16 cellular contexts compared by ENCODE assay signal in genomic region chr9:90024823-90025222, GRCh38.
DNase-seq lines count a peak whose midpoint lies in the region; ATAC-seq, FAIRE-seq and TF ChIP-seq lines count a peak whose summit lies in the region.
"Had no signal": no experiment of that assay in that cellular context is flagged by ENCODE, and none has a peak within 500 bp of the region (broad histone marks: within the 10 kb centered on the region; RNA-seq: fewer than 3 reads in every experiment).

No MANE protein-coding gene starts in this region.

- H3K27ac ChIP-seq in OCI-LY3 (ENCODE audit: low read length): peak overlapping the region; percentile 69
- H3K27ac ChIP-seq in left ventricle myocardium inferior (replicated peaks): no peak overlapping the region
- no peak overlapping the region for H3K27ac ChIP-seq in small intestine (ENCODE audit: low read depth in 1 of 2, low read length in 1 of 2)
- no peak overlapping the region for H3K27ac ChIP-seq in effector memory CD4-positive, alpha-beta T cell (ENCODE audit: insufficient read depth, low read length, poor library complexity, severe bottlenecking)

- H3K9ac ChIP-seq in OCI-LY3 (ENCODE audit: low read length): peak overlapping the region; percentile 59; the same call in 1 of the 2 replicates

- no peaks in the 10 kb centered on the region for H3K79me2 ChIP-seq in OCI-LY3 (ENCODE audit: low read length)

- H3K4me3 Mint-ChIP-seq in CD14-positive monocyte: peak overlapping the region; percentile 49 to 81

- H3K4me2 ChIP-seq in OCI-LY3 (ENCODE audit: low read length): peak overlapping the region; percentile 95

- H3K27me3 Mint-ChIP-seq in CD14-positive monocyte (ENCODE audit: low read depth in 3 of 3): peaks cover 0 to 6% (median 2%) of the 10 kb centered on the region in 3 donors

- DNase-seq in CD14-positive monocyte (ENCODE audit: low spot score): no peak
- DNase-seq in left ventricle myocardium inferior: peak; percentile 18
- peak; percentile 47 for DNase-seq in small intestine
- no peak for DNase-seq in effector memory CD4-positive, alpha-beta T cell
- no peak for DNase-seq in NCI-H1417 treated with DMSO at 0.1 percent for 48 hours (lab: John Stamatoyannopoulos, UW)
- DNase-seq: DMS79 treated with DMSO at 0.1 percent for 48 hours; Kasumi-1; NCI-H1105; NCI-H1694 treated with DMSO at 0.1 percent for 48 hours; NCI-H2107; NCI-H69; NK-92 treated with Interleukin-12 subunit alpha and Interleukin-12 subunit beta, amount 100 ng/mL, for 24 hours; T-helper 1 cell had no signal

- H3K9me3 Mint-ChIP-seq in CD14-positive monocyte: peaks cover 0 to 5% (median 2%) of the 10 kb centered on the region in 7 donors

- peaks cover 44% of the 10 kb centered on the region for H3K4me1 ChIP-seq in OCI-LY3 (ENCODE audit: low read length)
- peaks cover 5% of the 10 kb centered on the region for H3K4me1 ChIP-seq in left ventricle myocardium inferior
- peaks cover 0 to 4% of the 10 kb centered on the region in 2 donors for H3K4me1 ChIP-seq in small intestine (ENCODE audit: control insufficient read depth in 2 of 2, insufficient read depth in 1 of 2, low read depth in 1 of 2, low read length in 1 of 2)
- H3K4me1 ChIP-seq in effector memory CD4-positive, alpha-beta T cell (ENCODE audit: control insufficient read depth, insufficient read depth, low read length, poor library complexity, severe bottlenecking): no peaks in the 10 kb centered on the region

- peaks cover 52% of the 10 kb centered on the region for H3K4me1 Mint-ChIP-seq in CD14-positive monocyte

- 0 out of 2 replicates have a peak, but pooled peaks cover 6% of the 10 kb centered on the region for H3K9me3 ChIP-seq in OCI-LY3 (ENCODE audit: insufficient read depth, low read length)
- H3K9me3 ChIP-seq in left ventricle myocardium inferior (replicated peaks): peaks cover 6% of the 10 kb centered on the region
- H3K9me3 ChIP-seq in small intestine (ENCODE audit: control insufficient read depth, low read depth): no peaks in the 10 kb centered on the region
- H3K9me3 ChIP-seq in effector memory CD4-positive, alpha-beta T cell (ENCODE audit: control insufficient read depth, low read length): no peaks in the 10 kb centered on the region

- ATAC-seq in HG03521 (IDR thresholded peaks at IDR 0.05; ENCODE audit: unreplicated experiment): no peak

- peak overlapping the region in 6 of 7 donors; percentile 40 to 83 (median 62) for H3K27ac Mint-ChIP-seq in CD14-positive monocyte

- FAIRE-seq in small intestine (lab: Jason Lieb, UNC): no peak
- FAIRE-seq: H54 had no signal

- no peaks in the 10 kb centered on the region for H3K27me3 ChIP-seq in OCI-LY3 (ENCODE audit: low read depth, low read length)
- H3K27me3 ChIP-seq in left ventricle myocardium inferior (ENCODE audit: low read depth): no peaks in the 10 kb centered on the region
- no peaks in the 10 kb centered on the region for H3K27me3 ChIP-seq in small intestine (ENCODE audit: control insufficient read depth in 2 of 2, insufficient read depth in 2 of 2, low read length in 2 of 2)
- no peaks in the 10 kb centered on the region for H3K27me3 ChIP-seq in effector memory CD4-positive, alpha-beta T cell (replicated peaks; ENCODE audit: control insufficient read depth, insufficient read depth, low read length, poor library complexity, severe bottlenecking)

- H3K4me3 ChIP-seq in OCI-LY3 (ENCODE audit: low read length): peak overlapping the region; percentile 68
- no peak overlapping the region for H3K4me3 ChIP-seq in left ventricle myocardium inferior
- H3K4me3 ChIP-seq in small intestine (ENCODE audit: low read depth in 1 of 2, low read length in 2 of 2): no peak overlapping the region
- no peak overlapping the region for H3K4me3 ChIP-seq in effector memory CD4-positive, alpha-beta T cell (ENCODE audit: insufficient read depth, low read depth, low read length, poor library complexity, severe bottlenecking)

- peak overlapping the region; percentile 51; the same call in 1 of the 2 replicates for H2AFZ ChIP-seq in OCI-LY3 (ENCODE audit: low read depth, low read length)

- H4K20me1 ChIP-seq in OCI-LY3 (ENCODE audit: insufficient read depth, low read length): no peaks in the 10 kb centered on the region

- WGBS in small intestine, 3 donors: 27 to 60% (median 34%) methylated on average over 9 of the region's 9 CpGs

- intact Hi-C loops in CD14-positive monocyte (cut with micrococcal nuclease) (no loop called here), left ventricle myocardium inferior (cut with micrococcal nuclease) (no loop called here)

- TF ChIP-seq CTCF in CD14-positive monocyte (IDR thresholded peaks at IDR 0.05) (no peak), OCI-LY3 (IDR thresholded peaks at IDR 0.05; ENCODE audit: low read depth, low read length) (no peak), left ventricle myocardium inferior (IDR thresholded peaks at IDR 0.05; ENCODE audit: borderline replicate concordance) (no peak)

- H3K36me3 ChIP-seq in OCI-LY3 (replicated peaks; ENCODE audit: low read depth, low read length) (no peaks in the 10 kb centered on the region), left ventricle myocardium inferior (no peaks in the 10 kb centered on the region), small intestine (ENCODE audit: control insufficient read depth in 2 of 2, insufficient read depth in 2 of 2, low read length in 2 of 2) (no peaks in the 10 kb centered on the region)
- H3K36me3 ChIP-seq in effector memory CD4-positive, alpha-beta T cell (ENCODE audit: control insufficient read depth, insufficient read depth, low read length): no peaks in the 10 kb centered on the region

- H3K36me3 Mint-ChIP-seq in CD14-positive monocyte: no peaks in the 10 kb centered on the region

Comparison
In these comparisons a context has a peak if more than half of its experiments do, and no peak if none do; other contexts are left out.
1. DNase-seq: peak in left ventricle myocardium inferior (single experiment) and small intestine (single experiment); none in CD14-positive monocyte (single experiment), effector memory CD4-positive, alpha-beta T cell (0 of 3) and NCI-H1417 treated with DMSO at 0.1 percent for 48 hours (single experiment).